ENCODE assay signal across 8 cellular contexts in the genomic region with DNA sequence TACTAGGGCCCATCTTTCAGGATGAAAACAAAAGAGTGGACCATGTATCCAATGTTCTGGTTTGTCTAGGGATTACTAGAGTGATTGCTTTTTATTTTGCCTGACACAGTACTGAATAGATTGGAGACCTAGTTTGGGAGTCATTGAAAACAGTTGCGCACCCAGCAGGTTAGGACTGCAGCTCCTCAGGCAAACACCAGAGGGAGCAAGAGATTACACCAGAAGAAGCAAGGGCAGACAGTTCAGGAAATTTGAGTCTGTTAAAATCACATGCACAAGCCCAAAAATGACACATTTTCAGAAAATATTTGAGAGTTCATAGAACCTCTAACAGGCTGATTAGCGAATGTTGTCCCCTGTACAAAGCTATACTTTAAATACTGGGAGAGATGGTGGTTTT. TPM values are rescaled to one million over a fixed set of nuclear protein-coding genes. Genes with fewer than 3 reads are reported as not detected.
DNase-seq lines count a peak whose midpoint lies in the region; ATAC-seq, FAIRE-seq and TF ChIP-seq lines count a peak whose summit lies in the region.

No MANE protein-coding gene starts in this region.

- FAIRE-seq in astrocyte (lab: Jason Lieb, UNC) = peak; percentile 45

- no peaks in the 10 kb centered on the region for H3K36me3 ChIP-seq in astrocyte (ENCODE audit: insufficient read depth, low read length)

- peak; percentile 18 for TF ChIP-seq CTCF in astrocyte (IDR thresholded peaks at IDR 0.05; ENCODE audit: insufficient read depth, low read depth, low read length)
- TF ChIP-seq CTCF in nephron progenitor cell (IDR thresholded peaks at IDR 0.05) = peak; percentile 50

- no peaks in the 10 kb centered on the region for H3K27me3 ChIP-seq in astrocyte (ENCODE audit: insufficient read depth, low read length)

- H3K27ac Mint-ChIP-seq in astrocyte (ENCODE audit: unreplicated experiment) (no peak overlapping the region), nephron progenitor cell (no peak overlapping the region)
- H3K27ac Mint-ChIP-seq in natural killer cell treated with Interleukin-12 subunit alpha and Interleukin-12 subunit beta and Interleukin-15 and Interleukin-18, amount 100 ng/mL, for 72 hours = no peak overlapping the region

- H3K27ac ChIP-seq in astrocyte (ENCODE audit: low read depth, low read length) = no peak overlapping the region

- H2AFZ ChIP-seq in astrocyte (ENCODE audit: low read depth, low read length) = no peak overlapping the region

- no peak overlapping the region for H3K4me3 ChIP-seq in Jurkat, Clone E6-1 (ENCODE audit: low read length)
- H3K4me3 ChIP-seq in astrocyte (ENCODE audit: insufficient read depth, low read depth, low read length) = no peak overlapping the region

- H4K20me1 ChIP-seq in astrocyte (ENCODE audit: insufficient read depth, low read length) = no peaks in the 10 kb centered on the region

- H3K9me3 Mint-ChIP-seq in astrocyte (ENCODE audit: unreplicated experiment) (no peaks in the 10 kb centered on the region), nephron progenitor cell (peaks cover 29% of the 10 kb centered on the region)
- H3K9me3 Mint-ChIP-seq in natural killer cell treated with Interleukin-12 subunit alpha and Interleukin-12 subunit beta and Interleukin-15 and Interleukin-18, amount 100 ng/mL, for 72 hours = no peaks in the 10 kb centered on the region

- no peak overlapping the region for H3K9ac ChIP-seq in astrocyte (ENCODE audit: low read length)

- no peak for ATAC-seq in natural killer cell treated with Interleukin-12 subunit alpha and Interleukin-12 subunit beta and Interleukin-15 and Interleukin-18, amount 100 ng/mL, for 72 hours
- no peak for ATAC-seq in HG03045 (IDR thresholded peaks at IDR 0.05; ENCODE audit: unreplicated experiment)
- no peak for ATAC-seq in HG03521 (IDR thresholded peaks at IDR 0.05; ENCODE audit: unreplicated experiment)

- no peaks in the 10 kb centered on the region for H3K9me3 ChIP-seq in astrocyte (ENCODE audit: insufficient read depth, low read depth, low read length)

- H3K4me3 Mint-ChIP-seq in astrocyte (ENCODE audit: unreplicated experiment) = no peak overlapping the region
- H3K4me3 Mint-ChIP-seq in nephron progenitor cell = no peak overlapping the region
- H3K4me3 Mint-ChIP-seq in natural killer cell treated with Interleukin-12 subunit alpha and Interleukin-12 subunit beta and Interleukin-15 and Interleukin-18, amount 100 ng/mL, for 72 hours = no peak overlapping the region

- H3K4me1 Mint-ChIP-seq in astrocyte (ENCODE audit: low read depth, unreplicated experiment) (no peaks in the 10 kb centered on the region), nephron progenitor cell (no peaks in the 10 kb centered on the region)
- no peaks in the 10 kb centered on the region for H3K4me1 Mint-ChIP-seq in natural killer cell treated with Interleukin-12 subunit alpha and Interleukin-12 subunit beta and Interleukin-15 and Interleukin-18, amount 100 ng/mL, for 72 hours (ENCODE audit: low read depth in 2 of 2)

- H3K27me3 Mint-ChIP-seq in astrocyte (ENCODE audit: low read depth, unreplicated experiment) (no peaks in the 10 kb centered on the region), nephron progenitor cell (ENCODE audit: low read depth, poor library complexity) (no peaks in the 10 kb centered on the region)
- H3K27me3 Mint-ChIP-seq in natural killer cell treated with Interleukin-12 subunit alpha and Interleukin-12 subunit beta and Interleukin-15 and Interleukin-18, amount 100 ng/mL, for 72 hours = no peaks in the 10 kb centered on the region

- no peaks in the 10 kb centered on the region for H3K4me1 ChIP-seq in astrocyte (ENCODE audit: insufficient read depth, low read length)

- H3K79me2 ChIP-seq in astrocyte (ENCODE audit: insufficient read depth, low read length) = no peaks in the 10 kb centered on the region

- H3K36me3 Mint-ChIP-seq in astrocyte (ENCODE audit: low read depth, unreplicated experiment) (no peaks in the 10 kb centered on the region), nephron progenitor cell (ENCODE audit: low read depth) (no peaks in the 10 kb centered on the region)
- H3K36me3 Mint-ChIP-seq in natural killer cell treated with Interleukin-12 subunit alpha and Interleukin-12 subunit beta and Interleukin-15 and Interleukin-18, amount 100 ng/mL, for 72 hours = no peaks in the 10 kb centered on the region

- DNase-seq in NCI-H1105 treated with DMSO at 0.1 percent for 48 hours (lab: John Stamatoyannopoulos, UW) = peak; percentile 31
- no peak for DNase-seq in NCI-H1105 (lab: John Stamatoyannopoulos, UW)
- peak; percentile 2 for DNase-seq in Jurkat, Clone E6-1 (ENCODE audit: low read depth, low spot score)
- DNase-seq in astrocyte (ENCODE audit: low read depth) = no peak
- peak; percentile 21 for DNase-seq in nephron progenitor cell
- DNase-seq in natural killer cell treated with Interleukin-12 subunit alpha and Interleukin-12 subunit beta and Interleukin-15 and Interleukin-18, amount 100 ng/mL, for 72 hours (ENCODE audit: low spot score) = no peak

- H3K4me2 ChIP-seq in astrocyte (ENCODE audit: low read length) = no peak overlapping the region

RNA-seq across cellular contexts. Expression of gene CYLC1, which starts 55.6 kb away (rescaled TPM):
- not detected for polyA plus RNA-seq in Jurkat, Clone E6-1 (2012; ENCODE audit: insufficient read depth, insufficient read length)
- total RNA-seq in astrocyte = not detected in 2 replicates
- not detected for total RNA-seq in natural killer cell treated with Interleukin-12 subunit alpha and Interleukin-12 subunit beta and Interleukin-15 and Interleukin-18, amount 100 ng/mL, for 72 hours

Comparison
In these comparisons a context has a peak if more than half of its experiments do, and no peak if none do; other contexts are left out.
1. DNase-seq: peak in NCI-H1105 treated with DMSO at 0.1 percent for 48 hours (single experiment), Jurkat, Clone E6-1 (single experiment) and nephron progenitor cell (single experiment); none in NCI-H1105 (single experiment), astrocyte (single experiment) and natural killer cell treated with Interleukin-12 subunit alpha and Interleukin-12 subunit beta and Interleukin-15 and Interleukin-18, amount 100 ng/mL, for 72 hours (single experiment).